18 cellular contexts compared by ENCODE assay signal in the genomic region with DNA sequence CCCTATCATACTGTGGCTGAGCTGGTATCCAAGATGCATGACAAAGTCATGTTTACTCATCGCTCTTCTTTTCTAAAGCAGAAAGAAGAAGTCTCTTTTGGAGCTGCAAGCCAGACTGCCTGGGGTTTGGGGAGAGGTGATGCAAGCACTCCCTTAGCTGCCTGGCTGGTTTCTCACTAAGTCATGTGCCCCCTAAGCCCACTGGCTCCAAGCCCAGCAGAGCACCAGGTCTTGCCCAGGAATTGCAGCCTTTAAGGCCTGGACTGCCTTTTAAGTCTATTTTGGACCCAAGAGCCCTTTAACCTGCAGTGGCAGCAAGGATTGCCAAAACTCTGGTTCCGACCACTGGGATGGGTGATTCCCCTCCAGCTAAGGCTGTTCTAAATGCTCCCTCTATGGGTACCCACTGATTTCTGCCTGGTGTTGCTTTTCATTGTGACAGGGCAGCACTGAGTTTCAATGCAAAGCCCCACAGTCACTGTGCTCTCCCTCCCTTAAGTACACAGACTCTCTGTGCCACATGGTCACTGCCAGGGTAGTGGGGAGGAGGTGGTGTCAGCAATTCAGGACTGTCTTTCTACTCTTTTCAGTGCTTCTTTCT.
DNase-seq lines count a peak whose midpoint lies in the region; ATAC-seq and TF ChIP-seq lines count a peak whose summit lies in the region.
"Had no signal": no experiment of that assay in that cellular context is flagged by ENCODE, and none has a peak within 500 bp of the region (broad histone marks: within the 10 kb centered on the region; RNA-seq: fewer than 3 reads in every experiment).

No MANE protein-coding gene starts in this region.

- peaks cover 51% of the 10 kb centered on the region for H3K4me1 Mint-ChIP-seq in HFFc6 (ENCODE audit: low read depth)
- H3K4me1 Mint-ChIP-seq: neural progenitor cell had no signal

- H3K36me3 Mint-ChIP-seq in HFFc6 (ENCODE audit: low read depth) = peaks cover 15% of the 10 kb centered on the region
- H3K36me3 Mint-ChIP-seq: neural progenitor cell had no signal

- H3K9me3 ChIP-seq in ascending aorta = peaks cover 0 to 5% of the 10 kb centered on the region in 2 donors
- H3K9me3 ChIP-seq: sigmoid colon had no signal

- DNase-seq in HFFc6 (peak; percentile 64), ascending aorta (ENCODE audit: low spot score in 2 of 2) (peak in 1 of 2 donors; percentile 63), fibroblast of the aortic adventitia (ENCODE audit: low read depth) (peak; percentile 86), stromal cell of bone marrow (ENCODE audit: low read depth) (peak; percentile 86)
- no peak for DNase-seq in effector CD4-positive, alpha-beta T cell
- DNase-seq: activated naive CD4-positive, alpha-beta T cell treated with anti-CD3 and anti-CD28 coated beads, Interleukin-2, amount 50 U/mL, for 16 hours; cerebellar nuclear complex; H7; NCI-H1092; NCI-H2171 treated with DMSO at 0.1 percent for 48 hours; SHP77 treated with DMSO at 0.1 percent for 48 hours; sigmoid colon; stimulated activated naive CD4-positive, alpha-beta T cell had no signal

- no peaks in the 10 kb centered on the region for H3K27me3 ChIP-seq in ascending aorta
- H3K27me3 ChIP-seq: BLaER1 treated with 17β-estradiol and CSF1 and Interleukin-3, amounts not matched to agents 10 nM and 100 nM; neural progenitor cell; sigmoid colon had no signal

- no peaks in the 10 kb centered on the region for H3K36me3 ChIP-seq in ascending aorta
- H3K36me3 ChIP-seq: BLaER1 treated with 17β-estradiol and CSF1 and Interleukin-3, amounts not matched to agents 10 nM and 100 nM; neural progenitor cell; sigmoid colon had no signal

- 0 out of 2 replicates have a peak, but pooled peaks have one; percentile 9 for TF ChIP-seq CTCF in HFFc6 (IDR thresholded peaks at IDR 0.05)
- TF ChIP-seq CTCF in ascending aorta (IDR thresholded peaks at IDR 0.05) = no peak
- peak; percentile 15 for TF ChIP-seq CTCF in fibroblast of the aortic adventitia (IDR thresholded peaks at IDR 0.05; ENCODE audit: insufficient read depth, low read length)

- H3K27ac Mint-ChIP-seq in HFFc6 = peak overlapping the region; percentile 89
- H3K27ac Mint-ChIP-seq: neural progenitor cell; T-helper 2 cell treated with Interferon-gamma antibody and Interleukin-4, amounts not matched to agents 5 μg/mL and 100 μg/mL, for 36 hours had no signal

- H3K27ac ChIP-seq in ascending aorta = peak overlapping the region; percentile 42 to 60
- H3K27ac ChIP-seq: neural progenitor cell, sigmoid colon had no signal

- no peak for ATAC-seq in GM18909 (IDR thresholded peaks at IDR 0.05; ENCODE audit: poor library complexity, unreplicated experiment)
- no peak for ATAC-seq in GM19395 (IDR thresholded peaks at IDR 0.05; ENCODE audit: unreplicated experiment)

- H3K27me3 Mint-ChIP-seq in HFFc6 (ENCODE audit: insufficient read depth) = no peaks in the 10 kb centered on the region

- no peak overlapping the region for H3K4me3 ChIP-seq in ascending aorta
- no peak overlapping the region for H3K4me3 ChIP-seq in fibroblast of the aortic adventitia (ENCODE audit: low read depth, low read length)
- H3K4me3 ChIP-seq: BLaER1 treated with 17β-estradiol and CSF1 and Interleukin-3, amounts not matched to agents 10 nM and 100 nM; neural progenitor cell; sigmoid colon had no signal

- intact Hi-C loops in ascending aorta (cut with DNase I) = no loop called here

- no peak overlapping the region for H3K4me3 Mint-ChIP-seq in HFFc6
- H3K4me3 Mint-ChIP-seq: neural progenitor cell; T-helper 2 cell treated with Interferon-gamma antibody and Interleukin-4, amounts not matched to agents 5 μg/mL and 100 μg/mL, for 36 hours had no signal

- H3K9me3 Mint-ChIP-seq in HFFc6 = peaks cover 4% of the 10 kb centered on the region; the same call in 1 of the 2 replicates

- peaks cover 0 to 15% of the 10 kb centered on the region in 2 donors for H3K4me1 ChIP-seq in ascending aorta
- H3K4me1 ChIP-seq: neural progenitor cell, sigmoid colon had no signal

Comparison
In these comparisons a context has a peak if more than half of its experiments do, and no peak if none do; other contexts are left out.
1. CTCF ChIP-seq: peak in HFFc6 (single experiment) and fibroblast of the aortic adventitia (single experiment); none in ascending aorta (0 of 3).